In genomic region chr18:13381907-13382682, GRCh38 we compare ENCODE assay signal across 1 cellular context.
TF ChIP-seq lines count a peak whose summit lies in the region.

No MANE protein-coding gene starts in this region.

TF ChIP-seq in WTC11, 78 proteins besides CTCF, POLR2A, EP300 and RAD21 (continued from another document):
- no peak for TF ChIP-seq PRDM15 (CRISPR knock-in tag; IDR thresholded peaks at IDR 0.05)
- no peak for TF ChIP-seq ZNF317 (CRISPR knock-in tag; IDR thresholded peaks at IDR 0.05; ENCODE audit: borderline replicate concordance, low read depth)
- no peak for TF ChIP-seq SMAD3 (CRISPR knock-in tag; IDR thresholded peaks at IDR 0.05; ENCODE audit: borderline replicate concordance)
- TF ChIP-seq GTF2I (CRISPR knock-in tag; conservative IDR thresholded peaks at IDR 0.05): no peak
- TF ChIP-seq ZNF219 (CRISPR knock-in tag; IDR thresholded peaks at IDR 0.05; ENCODE audit: borderline replicate concordance): no peak
- TF ChIP-seq PRRX2 (CRISPR knock-in tag; IDR thresholded peaks at IDR 0.05): no peak
TF ChIP-seq in WTC11: peak in this region for 0.
